Comparison of ENCODE assay signal across 15 cellular contexts in genomic region chr1:17168480-17168878, GRCh38. TPM values are rescaled to one million over a fixed set of nuclear protein-coding genes. Genes with fewer than 3 reads are reported as not detected.
A peak's percentile ranks its signal among the peaks of the same experiment; 100 is the strongest.
DNase-seq lines count a peak whose midpoint lies in the region; ATAC-seq, FAIRE-seq and TF ChIP-seq lines count a peak whose summit lies in the region.
"Had no signal": no experiment of that assay in that cellular context is flagged by ENCODE, and none has a peak within 500 bp of the region (broad histone marks: within the 10 kb centered on the region; RNA-seq: fewer than 3 reads in every experiment).

No MANE protein-coding gene starts in this region.

- no peaks in the 10 kb centered on the region for H3K27me3 ChIP-seq in osteoblast (ENCODE audit: insufficient read depth, low read length)
- H3K27me3 ChIP-seq: adrenal gland had no signal

- H3K4me1 ChIP-seq in osteoblast (ENCODE audit: insufficient read depth, low read length), result peaks cover 38% of the 10 kb centered on the region

- no peak overlapping the region for H3K4me3 Mint-ChIP-seq in activated naive CD4-positive, alpha-beta T cell treated with anti-CD3 and anti-CD28 coated beads for 36 hours
- H3K4me3 Mint-ChIP-seq: CD4-positive, alpha-beta memory T cell had no signal

- no peaks in the 10 kb centered on the region for H3K27me3 Mint-ChIP-seq in activated naive CD4-positive, alpha-beta T cell treated with anti-CD3 and anti-CD28 coated beads for 36 hours (ENCODE audit: low read depth)

- H3K4me3 ChIP-seq in osteoblast (ENCODE audit: insufficient read depth, low read length), result peak overlapping the region; percentile 50
- H3K4me3 ChIP-seq: adrenal gland had no signal

- H3K36me3 Mint-ChIP-seq in activated naive CD4-positive, alpha-beta T cell treated with anti-CD3 and anti-CD28 coated beads for 36 hours (ENCODE audit: low read depth), result no peaks in the 10 kb centered on the region
- H3K36me3 Mint-ChIP-seq: CD4-positive, alpha-beta memory T cell had no signal

- H4K20me1 ChIP-seq in osteoblast (ENCODE audit: insufficient read depth, low read length), result no peaks in the 10 kb centered on the region

- H3K4me2 ChIP-seq in osteoblast (ENCODE audit: insufficient read depth, low read length), result peak overlapping the region; percentile 79

- no peaks in the 10 kb centered on the region for H3K9me3 Mint-ChIP-seq in activated naive CD4-positive, alpha-beta T cell treated with anti-CD3 and anti-CD28 coated beads for 36 hours

- H3K36me3 ChIP-seq in osteoblast (ENCODE audit: insufficient read depth, low read length), result no peaks in the 10 kb centered on the region
- H3K36me3 ChIP-seq: adrenal gland had no signal

- no peaks in the 10 kb centered on the region for H3K9me3 ChIP-seq in osteoblast (ENCODE audit: low read depth, low read length)
- H3K9me3 ChIP-seq: adrenal gland had no signal

- H3K79me2 ChIP-seq in osteoblast (ENCODE audit: insufficient read depth, low read length), result no peaks in the 10 kb centered on the region

- DNase-seq in EL (peak; percentile 92), RCC 7860 (ENCODE audit: low spot score) (peak; percentile 82), dedifferentiated amniotic fluid mesenchymal stem cell (ENCODE audit: extremely low spot score) (peak; percentile 59), osteoblast (ENCODE audit: insufficient read length, low spot score, missing footprints) (peak; percentile 84), iPS-NIHi7 (ENCODE audit: extremely low spot score) (no peak), NCI-H1092 treated with DMSO at 0.1 percent for 48 hours (lab: John Stamatoyannopoulos, UW) (no peak)
- no peak for DNase-seq in activated naive CD4-positive, alpha-beta T cell treated with anti-CD3 and anti-CD28 coated beads for 36 hours
- DNase-seq: activated CD8-positive, alpha-beta memory T cell treated with anti-CD3 and anti-CD28 coated beads, Interleukin-2, amount 50 U/mL, for 4 hours; CD4-positive, alpha-beta memory T cell; NCI-H510A; stimulated activated CD4-positive, alpha-beta T cell treated with anti-CD3 and anti-CD28 coated beads, Interleukin-4, amount 100 ng/mL, for 24 hours; stimulated activated naive CD4-positive, alpha-beta T cell treated with Interleukin-2 at 50 U/mL for 16 hours had no signal

- peak overlapping the region; percentile 58 for H2AFZ ChIP-seq in osteoblast (ENCODE audit: low read length)

- CTCF ChIA-PET in activated naive CD4-positive, alpha-beta T cell treated with anti-CD3 and anti-CD28 coated beads for 36 hours (lab: Charles Lee), result no interaction called here

- ATAC-seq in GM18858 (IDR thresholded peaks at IDR 0.05; ENCODE audit: unreplicated experiment), result no peak

- FAIRE-seq in RCC 7860 (lab: Jason Lieb, UNC), result no peak

- peak overlapping the region; percentile 97 for H3K27ac ChIP-seq in osteoblast (ENCODE audit: low read depth, low read length)

- no peaks in the 10 kb centered on the region for H3K4me1 Mint-ChIP-seq in activated naive CD4-positive, alpha-beta T cell treated with anti-CD3 and anti-CD28 coated beads for 36 hours (ENCODE audit: low read depth)
- H3K4me1 Mint-ChIP-seq: CD4-positive, alpha-beta memory T cell had no signal

- intact Hi-C loops in activated naive CD4-positive, alpha-beta T cell treated with anti-CD3 and anti-CD28 coated beads for 36 hours (cut with micrococcal nuclease), result no loop called here

- H3K27ac Mint-ChIP-seq in activated naive CD4-positive, alpha-beta T cell treated with anti-CD3 and anti-CD28 coated beads for 36 hours, result no peak overlapping the region
- H3K27ac Mint-ChIP-seq: CD4-positive, alpha-beta memory T cell; progenitor cell of endocrine pancreas had no signal

- TF ChIP-seq CTCF in osteoblast (IDR thresholded peaks at IDR 0.05; ENCODE audit: extremely low read depth, low read depth, low read length), result no peak

RNA-seq across cellular contexts. Expression of gene PADI1, which starts 36.4 kb away (rescaled TPM):
- under 0.01 TPM in 2 replicates for total RNA-seq in osteoblast
- total RNA-seq in activated naive CD4-positive, alpha-beta T cell treated with anti-CD3 and anti-CD28 coated beads for 36 hours, result not detected
- total RNA-seq: adrenal gland; CD4-positive, alpha-beta memory T cell; progenitor cell of endocrine pancreas had no signal

RNA-seq across cellular contexts. Expression of gene PADI2, which starts 49.2 kb away (rescaled TPM):
- total RNA-seq in osteoblast, result under 0.01 and 0.29 TPM in 2 replicates
- total RNA-seq in activated naive CD4-positive, alpha-beta T cell treated with anti-CD3 and anti-CD28 coated beads for 36 hours, result not detected

Comparison
In these comparisons a context has a peak if more than half of its experiments do, and no peak if none do; other contexts are left out.
1. DNase-seq: peak in EL (single experiment), RCC 7860 (single experiment), dedifferentiated amniotic fluid mesenchymal stem cell (single experiment) and osteoblast (single experiment); none in iPS-NIHi7 (single experiment), activated naive CD4-positive, alpha-beta T cell treated with anti-CD3 and anti-CD28 coated beads for 36 hours (single experiment) and NCI-H1092 treated with DMSO at 0.1 percent for 48 hours (single experiment).